Comparison of ENCODE assay signal across 10 cellular contexts in the genomic region with DNA sequence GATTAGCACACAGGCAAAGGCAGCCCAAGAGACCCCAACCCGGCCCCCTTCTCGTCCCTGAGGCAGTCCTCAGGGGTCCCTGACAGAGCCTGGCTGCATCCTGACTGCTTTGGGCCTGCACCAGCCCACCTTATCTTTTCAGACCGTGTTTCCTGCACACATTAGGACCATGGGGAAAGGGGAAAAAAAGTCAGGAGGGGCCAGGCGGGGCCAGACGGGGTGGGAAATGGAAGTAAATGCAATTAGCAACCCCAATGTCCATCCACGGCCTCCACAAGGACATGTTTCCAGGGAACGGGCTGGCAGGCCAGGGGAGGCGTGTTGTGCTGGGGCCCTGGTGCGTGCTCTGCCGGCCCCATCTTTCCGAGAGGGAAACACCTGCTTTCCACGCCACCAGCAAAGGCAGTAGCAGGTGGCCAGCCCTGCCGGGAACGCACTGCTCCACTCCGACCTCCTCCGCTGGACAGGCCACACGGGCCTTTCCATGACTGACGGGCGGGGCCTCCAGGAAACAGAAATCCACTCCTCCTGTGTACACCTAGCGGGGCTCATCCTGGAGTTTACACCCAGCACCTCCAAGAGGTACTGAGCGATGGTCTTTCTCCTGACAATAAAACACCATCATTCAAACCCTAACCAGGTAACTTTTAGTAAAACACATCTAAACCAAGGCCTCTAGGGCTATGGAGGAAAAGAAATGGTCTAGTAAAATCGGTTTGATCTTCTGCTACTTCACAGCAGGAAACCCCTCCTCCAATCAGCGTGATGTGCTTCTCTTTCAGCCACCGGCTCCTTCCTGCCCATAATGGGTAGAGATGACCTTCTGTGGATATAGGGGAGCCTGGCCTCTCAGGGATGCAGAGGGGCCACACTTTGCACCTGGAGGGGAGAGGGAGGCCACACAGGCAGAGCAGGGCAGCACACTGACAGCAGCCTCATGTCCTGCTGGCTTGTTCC. TPM values are rescaled to one million over a fixed set of nuclear protein-coding genes. Genes with fewer than 3 reads are reported as not detected.
DNase-seq lines count a peak whose midpoint lies in the region; ATAC-seq, FAIRE-seq and TF ChIP-seq lines count a peak whose summit lies in the region.
"Had no signal": no experiment of that assay in that cellular context is flagged by ENCODE, and none has a peak within 500 bp of the region (broad histone marks: within the 10 kb centered on the region; RNA-seq: fewer than 3 reads in every experiment).

No MANE protein-coding gene starts in this region.

- intact Hi-C loops in kidney (cut with DNase I), result no loop called here

- FAIRE-seq in kidney (lab: Jason Lieb, UNC), result no peak

- no peaks in the 10 kb centered on the region for H3K9me3 ChIP-seq in kidney (ENCODE audit: control insufficient read depth in 1 of 2, low read length in 2 of 2)

- H3K27ac Mint-ChIP-seq in HFFc6, result peak overlapping the region; percentile 91
- H3K27ac Mint-ChIP-seq in activated naive CD8-positive, alpha-beta T cell treated with anti-CD3 and anti-CD28 coated beads, Interleukin-2, amount 10 ng/mL, durations not matched to agents 7 days and 5 days, result peak overlapping the region; percentile 86
- H3K27ac Mint-ChIP-seq in stimulated activated memory B cell treated with anti-CD40 and anti-IgM and Interleukin-4, amounts not matched to agents 10 μg/mL and 1 μg/mL and 100 μg/mL, for 72 hours, result peak overlapping the region; percentile 72

- peak overlapping the region in 1 of 2 donors; percentile 46 for H3K4me3 ChIP-seq in kidney (ENCODE audit: low read length in 2 of 2)
- H3K4me3 ChIP-seq: SK-N-MC had no signal

- peaks cover 0 to 10% of the 10 kb centered on the region in 2 donors for H3K36me3 ChIP-seq in kidney (ENCODE audit: control insufficient read depth in 1 of 2, insufficient read depth in 2 of 2, low read length in 2 of 2)

- peak overlapping the region; percentile 79 for H3K4me3 Mint-ChIP-seq in HFFc6
- peak overlapping the region; percentile 64 for H3K4me3 Mint-ChIP-seq in activated naive CD8-positive, alpha-beta T cell treated with anti-CD3 and anti-CD28 coated beads, Interleukin-2, amount 10 ng/mL, durations not matched to agents 7 days and 5 days
- H3K4me3 Mint-ChIP-seq in stimulated activated memory B cell treated with anti-CD40 and anti-IgM and Interleukin-4, amounts not matched to agents 10 μg/mL and 1 μg/mL and 100 μg/mL, for 72 hours, result peak overlapping the region; percentile 72

- H3K9ac ChIP-seq in kidney (ENCODE audit: low read length in 2 of 2), result peak overlapping the region in 1 of 2 donors; percentile 46

- TF ChIP-seq CTCF in HFFc6 (IDR thresholded peaks at IDR 0.05) (no peak), kidney (IDR thresholded peaks at IDR 0.05; ENCODE audit: borderline replicate concordance, extremely low read depth, insufficient read depth) (no peak), omental fat pad (IDR thresholded peaks at IDR 0.05) (no peak), GM10266 (IDR thresholded peaks at IDR 0.05; ENCODE audit: control insufficient read depth, insufficient read depth, low read depth, missing control alignments) (no peak)

- peak overlapping the region; percentile 52 to 76 for H3K27ac ChIP-seq in kidney (ENCODE audit: low read depth in 2 of 2, low read length in 2 of 2)
- H3K27ac ChIP-seq: SK-N-MC had no signal

- peak; percentile 20 for ATAC-seq in activated naive CD8-positive, alpha-beta T cell treated with anti-CD3 and anti-CD28 coated beads, Interleukin-2, amount 10 ng/mL, durations not matched to agents 7 days and 5 days (ENCODE audit: low read depth)
- no peak for ATAC-seq in stimulated activated memory B cell treated with anti-CD40 and anti-IgM and Interleukin-4, amounts not matched to agents 10 μg/mL and 1 μg/mL and 100 μg/mL, for 72 hours
- ATAC-seq in omental fat pad (ENCODE audit: low FRiP score), result no peak
- ATAC-seq in HG03196 (IDR thresholded peaks at IDR 0.05; ENCODE audit: unreplicated experiment), result no peak
- ATAC-seq in HG03521 (IDR thresholded peaks at IDR 0.05; ENCODE audit: unreplicated experiment), result no peak

- no peak for DNase-seq in HFFc6
- DNase-seq in activated naive CD8-positive, alpha-beta T cell treated with anti-CD3 and anti-CD28 coated beads, Interleukin-2, amount 10 ng/mL, durations not matched to agents 7 days and 5 days, result no peak
- no peak for DNase-seq in kidney
- DNase-seq in omental fat pad (ENCODE audit: low spot score), result no peak
- no peak for DNase-seq in GM10266 (ENCODE audit: extremely low spot score)
- DNase-seq: stimulated activated CD4-positive, alpha-beta T cell treated with anti-CD3 and anti-CD28 coated beads, Interleukin-15, amount 100 ng/mL, for 24 hours had no signal

- peaks cover 54% of the 10 kb centered on the region for H3K36me3 Mint-ChIP-seq in HFFc6 (ENCODE audit: low read depth)
- peaks cover 37% of the 10 kb centered on the region for H3K36me3 Mint-ChIP-seq in activated naive CD8-positive, alpha-beta T cell treated with anti-CD3 and anti-CD28 coated beads, Interleukin-2, amount 10 ng/mL, durations not matched to agents 7 days and 5 days
- H3K36me3 Mint-ChIP-seq in stimulated activated memory B cell treated with anti-CD40 and anti-IgM and Interleukin-4, amounts not matched to agents 10 μg/mL and 1 μg/mL and 100 μg/mL, for 72 hours, result peaks cover 69% of the 10 kb centered on the region

- H3K27me3 Mint-ChIP-seq in HFFc6 (ENCODE audit: insufficient read depth), result no peaks in the 10 kb centered on the region; the same call in 1 of the 2 replicates
- no peaks in the 10 kb centered on the region for H3K27me3 Mint-ChIP-seq in activated naive CD8-positive, alpha-beta T cell treated with anti-CD3 and anti-CD28 coated beads, Interleukin-2, amount 10 ng/mL, durations not matched to agents 7 days and 5 days
- H3K27me3 Mint-ChIP-seq in stimulated activated memory B cell treated with anti-CD40 and anti-IgM and Interleukin-4, amounts not matched to agents 10 μg/mL and 1 μg/mL and 100 μg/mL, for 72 hours, result no peaks in the 10 kb centered on the region

- H3K4me1 ChIP-seq in kidney (ENCODE audit: control insufficient read depth in 1 of 2, insufficient read depth in 1 of 2, low read depth in 1 of 2, low read length in 2 of 2), result peaks cover 48 to 54% of the 10 kb centered on the region in 2 donors

- POLR2A ChIA-PET in activated naive CD8-positive, alpha-beta T cell treated with anti-CD3 and anti-CD28 coated beads, Interleukin-2, amount 10 ng/mL, durations not matched to agents 7 days and 5 days (lab: Charles Lee), result interaction anchor here (0.9 to 27.4 kb wide), 6 partner anchors 11 to 169 kb away, joined by 3 to 782 read pairs (median 39); a partner anchor contains a TSS

- peaks cover 81% of the 10 kb centered on the region for H3K4me1 Mint-ChIP-seq in HFFc6 (ENCODE audit: low read depth)
- peaks cover 71% of the 10 kb centered on the region for H3K4me1 Mint-ChIP-seq in activated naive CD8-positive, alpha-beta T cell treated with anti-CD3 and anti-CD28 coated beads, Interleukin-2, amount 10 ng/mL, durations not matched to agents 7 days and 5 days
- peaks cover 91% of the 10 kb centered on the region for H3K4me1 Mint-ChIP-seq in stimulated activated memory B cell treated with anti-CD40 and anti-IgM and Interleukin-4, amounts not matched to agents 10 μg/mL and 1 μg/mL and 100 μg/mL, for 72 hours

- 0 out of 2 replicates have a peak, but pooled peaks cover under 1% of the 10 kb centered on the region for H3K9me3 Mint-ChIP-seq in HFFc6
- no peaks in the 10 kb centered on the region for H3K9me3 Mint-ChIP-seq in activated naive CD8-positive, alpha-beta T cell treated with anti-CD3 and anti-CD28 coated beads, Interleukin-2, amount 10 ng/mL, durations not matched to agents 7 days and 5 days
- no peaks in the 10 kb centered on the region for H3K9me3 Mint-ChIP-seq in stimulated activated memory B cell treated with anti-CD40 and anti-IgM and Interleukin-4, amounts not matched to agents 10 μg/mL and 1 μg/mL and 100 μg/mL, for 72 hours

RNA-seq across cellular contexts. Expression of a gene that starts 7.2 kb away (rescaled TPM):
- total RNA-seq in HFFc6 (2021; fragmentation: NEBNext Ultra II Directional; extraction: Animal tissue kit (Norgen Biotek cat#: 25700)), result 100 to 1,000 TPM; 189 to 227 (median 197) TPM
- 100 to 1,000 TPM; 187 to 195 TPM for total RNA-seq in activated naive CD8-positive, alpha-beta T cell treated with anti-CD3 and anti-CD28 coated beads, Interleukin-2, amount 10 ng/mL, durations not matched to agents 7 days and 5 days
- total RNA-seq in kidney, result 76.1 TPM
- 48.9 TPM for polyA plus RNA-seq in kidney (ENCODE audit: insufficient read depth, low read depth, low replicate concordance)
- 100 to 1,000 TPM in 2 of 4 donors, 10 to 100 TPM in 2; 66.4 to 226 (median 94.8) TPM for total RNA-seq in omental fat pad

RNA-seq across cellular contexts. Expression of a gene that starts 26.7 kb away (rescaled TPM):
- total RNA-seq in HFFc6 (2021; fragmentation: NEBNext Ultra II Directional; extraction: Animal tissue kit (Norgen Biotek cat#: 25700)), result under 1 TPM in 5 of 6 experiments, not detected in 1; 0.02 to 0.21 (median 0.05) TPM
- 1 to 10 TPM; 3.4 to 3.5 TPM for total RNA-seq in activated naive CD8-positive, alpha-beta T cell treated with anti-CD3 and anti-CD28 coated beads, Interleukin-2, amount 10 ng/mL, durations not matched to agents 7 days and 5 days
- total RNA-seq in kidney, result 20.7 TPM
- polyA plus RNA-seq in kidney (ENCODE audit: insufficient read depth, low read depth, low replicate concordance), result 4.5 TPM
- total RNA-seq in omental fat pad, result under 1 TPM; 0.19 to 0.48 (median 0.42) TPM

RNA-seq across cellular contexts. Expression of a gene that starts 45.8 kb away (rescaled TPM):
- 10 to 100 TPM; 19.0 to 21.7 (median 20.0) TPM for total RNA-seq in HFFc6 (2021; fragmentation: NEBNext Ultra II Directional; extraction: Animal tissue kit (Norgen Biotek cat#: 25700))
- total RNA-seq in activated naive CD8-positive, alpha-beta T cell treated with anti-CD3 and anti-CD28 coated beads, Interleukin-2, amount 10 ng/mL, durations not matched to agents 7 days and 5 days, result 10 to 100 TPM; 34.5 to 39.7 TPM
- total RNA-seq in kidney (26.9 TPM), omental fat pad (10 to 100 TPM; 20.3 to 34.8 (median 22.2) TPM)
- polyA plus RNA-seq in kidney (ENCODE audit: insufficient read depth, low read depth, low replicate concordance), result 16.8 TPM

RNA-seq across cellular contexts. Expression of a gene that starts 53.3 kb away (rescaled TPM):
- total RNA-seq in HFFc6 (2021; fragmentation: NEBNext Ultra II Directional; extraction: Animal tissue kit (Norgen Biotek cat#: 25700)), result 10 to 100 TPM; 16.2 to 28.1 (median 19.6) TPM
- total RNA-seq in activated naive CD8-positive, alpha-beta T cell treated with anti-CD3 and anti-CD28 coated beads, Interleukin-2, amount 10 ng/mL, durations not matched to agents 7 days and 5 days, result 10 to 100 TPM; 18.6 to 22.3 TPM
- total RNA-seq in kidney, result 21.2 TPM
- 16.8 TPM for polyA plus RNA-seq in kidney (ENCODE audit: insufficient read depth, low read depth, low replicate concordance)
- total RNA-seq in omental fat pad, result 10 to 100 TPM in 3 of 4 donors, 1 to 10 TPM in 1; 7.8 to 20.3 (median 12.4) TPM
